20 cellular contexts compared by ENCODE assay signal in genomic region chr17:15967706-15968399, GRCh38. TPM values are rescaled to one million over a fixed set of nuclear protein-coding genes. Genes with fewer than 3 reads are reported as not detected.
DNase-seq lines count a peak whose midpoint lies in the region; ATAC-seq and TF ChIP-seq lines count a peak whose summit lies in the region.
"Had no signal": no experiment of that assay in that cellular context is flagged by ENCODE, and none has a peak within 500 bp of the region (broad histone marks: within the 10 kb centered on the region; RNA-seq: fewer than 3 reads in every experiment).

No MANE protein-coding gene starts in this region.

- intact Hi-C loops in Calu3 (cut with micrococcal nuclease; ENCODE audit: unreplicated experiment) (no loop called here), natural killer cell (cut with micrococcal nuclease) (no loop called here)
- intact Hi-C loops in naive thymus-derived CD4-positive, alpha-beta T cell (cut with micrococcal nuclease): no loop called here

- H3K36me3 Mint-ChIP-seq in Calu3 (ENCODE audit: insufficient read depth, unreplicated experiment): peaks cover 13% of the 10 kb centered on the region
- no peaks in the 10 kb centered on the region for H3K36me3 Mint-ChIP-seq in endodermal cell (ENCODE audit: low read depth)
- no peaks in the 10 kb centered on the region for H3K36me3 Mint-ChIP-seq in naive thymus-derived CD4-positive, alpha-beta T cell
- H3K36me3 Mint-ChIP-seq in immature natural killer cell: peaks cover 0 to 3% (median 0%) of the 10 kb centered on the region in 3 donors
- no peaks in the 10 kb centered on the region for H3K36me3 Mint-ChIP-seq in natural killer cell
- H3K36me3 Mint-ChIP-seq: activated naive CD4-positive, alpha-beta T cell treated with anti-CD3 and anti-CD28 coated beads, Interleukin-2, amount 10 ng/mL, durations not matched to agents 7 days and 5 days had no signal

- BruUV-seq in Calu3 (replicated peaks; lab: Mats Ljungman, UMichigan): no TSS peak

- no peaks in the 10 kb centered on the region for H3K27me3 Mint-ChIP-seq in Calu3 (ENCODE audit: unreplicated experiment)
- H3K27me3 Mint-ChIP-seq in endodermal cell (ENCODE audit: insufficient read depth): no peaks in the 10 kb centered on the region
- H3K27me3 Mint-ChIP-seq in naive thymus-derived CD4-positive, alpha-beta T cell: peaks cover 0 to 32% (median 5%) of the 10 kb centered on the region in 5 donors
- peaks cover 0 to 12% (median 3%) of the 10 kb centered on the region in 3 donors for H3K27me3 Mint-ChIP-seq in immature natural killer cell (ENCODE audit: low read depth in 3 of 3)
- H3K27me3 Mint-ChIP-seq in natural killer cell (ENCODE audit: low read depth in 2 of 2): peaks cover 8 to 9% of the 10 kb centered on the region in 2 donors

- TF ChIP-seq CTCF in Calu3 (IDR thresholded peaks at IDR 0.05; ENCODE audit: unreplicated experiment): no peak
- TF ChIP-seq CTCF in RWPE1 (conservative IDR thresholded peaks at IDR 0.05; ENCODE audit: low read depth): no peak
- no peak for TF ChIP-seq CTCF in endodermal cell (conservative IDR thresholded peaks at IDR 0.05)
- TF ChIP-seq CTCF in natural killer cell (IDR thresholded peaks at IDR 0.05): no peak

- H3K9me3 ChIP-seq in endodermal cell (ENCODE audit: control insufficient read depth, low read length): no peaks in the 10 kb centered on the region
- no peaks in the 10 kb centered on the region for H3K9me3 ChIP-seq in naive thymus-derived CD4-positive, alpha-beta T cell (ENCODE audit: control insufficient read depth in 2 of 3, low read length in 3 of 3)
- H3K9me3 ChIP-seq: gastrocnemius medialis, pancreas, stomach had no signal

- H3K9me3 Mint-ChIP-seq in Calu3 (ENCODE audit: low read depth, unreplicated experiment): no peaks in the 10 kb centered on the region
- H3K9me3 Mint-ChIP-seq in endodermal cell: no peaks in the 10 kb centered on the region
- H3K9me3 Mint-ChIP-seq in naive thymus-derived CD4-positive, alpha-beta T cell: no peaks in the 10 kb centered on the region
- peaks cover 0 to 1% (median 0%) of the 10 kb centered on the region in 6 donors for H3K9me3 Mint-ChIP-seq in immature natural killer cell
- no peaks in the 10 kb centered on the region for H3K9me3 Mint-ChIP-seq in natural killer cell
- H3K9me3 Mint-ChIP-seq: activated naive CD4-positive, alpha-beta T cell treated with anti-CD3 and anti-CD28 coated beads, Interleukin-2, amount 10 ng/mL, durations not matched to agents 7 days and 5 days had no signal

- CTCF ChIA-PET in Calu3 (lab: Charles Lee): no interaction called here
- CTCF ChIA-PET in RWPE1 (lab: Yijun Ruan, JAX): no interaction called here
- CTCF ChIA-PET in naive thymus-derived CD4-positive, alpha-beta T cell (lab: Charles Lee): no interaction called here

- no peak overlapping the region for H3K9ac ChIP-seq in endodermal cell (ENCODE audit: extremely low read depth, low read length, poor library complexity, severe bottlenecking)

- DNase-seq in Calu3: no peak
- DNase-seq in RWPE1 (ENCODE audit: low spot score): no peak
- DNase-seq in endodermal cell: no peak
- DNase-seq in naive thymus-derived CD4-positive, alpha-beta T cell: no peak
- DNase-seq in NCI-H1105 (lab: John Stamatoyannopoulos, UW): no peak
- DNase-seq in immature natural killer cell: no peak
- DNase-seq in natural killer cell: no peak
- DNase-seq: activated CD4-positive, alpha-beta T cell treated with anti-CD3 and anti-CD28 coated beads, Interleukin-2, amount 50 U/mL, for 4 hours; activated naive CD4-positive, alpha-beta T cell treated with anti-CD3 and anti-CD28 coated beads, Interleukin-2, amount 10 ng/mL, durations not matched to agents 7 days and 5 days; activated T-cell treated with anti-CD3 and anti-CD28 coated beads for 4 hours; gastrocnemius medialis; Karpas-422; left colon; NCI-H1092 treated with DMSO at 0.1 percent for 48 hours; NCI-H2171 treated with DMSO at 0.1 percent for 48 hours; pancreas; stimulated activated CD4-positive, alpha-beta T cell treated with anti-CD3 and anti-CD28 coated beads, Interleukin-2, amount 100 ng/mL, for 24 hours; stomach had no signal

- H3K27ac Mint-ChIP-seq in Calu3 (ENCODE audit: unreplicated experiment) (peak overlapping the region; percentile 82), endodermal cell (no peak overlapping the region), immature natural killer cell (no peak overlapping the region), natural killer cell (no peak overlapping the region)
- peak overlapping the region in 6 of 9 donors; percentile 16 to 88 (median 22) for H3K27ac Mint-ChIP-seq in naive thymus-derived CD4-positive, alpha-beta T cell
- H3K27ac Mint-ChIP-seq: activated naive CD4-positive, alpha-beta T cell treated with anti-CD3 and anti-CD28 coated beads, Interleukin-2, amount 10 ng/mL, durations not matched to agents 7 days and 5 days had no signal

- no peaks in the 10 kb centered on the region for H3K36me3 ChIP-seq in endodermal cell (ENCODE audit: control insufficient read depth, insufficient read depth, low read length)
- no peaks in the 10 kb centered on the region for H3K36me3 ChIP-seq in naive thymus-derived CD4-positive, alpha-beta T cell (ENCODE audit: control insufficient read depth in 2 of 3, insufficient read depth in 3 of 3, low read length in 3 of 3)
- H3K36me3 ChIP-seq: gastrocnemius medialis, pancreas, stomach had no signal

- H3K4me1 ChIP-seq in endodermal cell (ENCODE audit: control insufficient read depth, insufficient read depth, low read length): peaks cover 15% of the 10 kb centered on the region
- H3K4me1 ChIP-seq in naive thymus-derived CD4-positive, alpha-beta T cell (ENCODE audit: control insufficient read depth in 2 of 2, insufficient read depth in 2 of 2, low read length in 2 of 2): peaks cover 0 to 10% of the 10 kb centered on the region in 2 donors
- H3K4me1 ChIP-seq: gastrocnemius medialis had no signal

- no peak for ATAC-seq in naive thymus-derived CD4-positive, alpha-beta T cell
- ATAC-seq in HG03354 (IDR thresholded peaks at IDR 0.05; ENCODE audit: poor library complexity, severe bottlenecking, unreplicated experiment) (no peak), natural killer cell (no peak)
- ATAC-seq: gastrocnemius medialis had no signal

- 90% methylated on average over 8 to 11 of the region's 11 CpGs for WGBS in endodermal cell (ENCODE audit: insufficient coverage in 1 of 2, insufficient read length in 1 of 2), 2 experiments

- H3K27me3 ChIP-seq in endodermal cell (ENCODE audit: control insufficient read depth, insufficient read depth, low read length, poor library complexity, severe bottlenecking): no peaks in the 10 kb centered on the region
- H3K27me3 ChIP-seq in naive thymus-derived CD4-positive, alpha-beta T cell (ENCODE audit: control insufficient read depth in 2 of 2, insufficient read depth in 2 of 2, low read length in 2 of 2): no peaks in the 10 kb centered on the region
- H3K27me3 ChIP-seq: gastrocnemius medialis, pancreas, stomach had no signal

- H3K27ac ChIP-seq in RWPE1 (peak overlapping the region; percentile 59), endodermal cell (ENCODE audit: low read depth, low read length) (peak overlapping the region; percentile 96)
- no peak overlapping the region for H3K27ac ChIP-seq in naive thymus-derived CD4-positive, alpha-beta T cell (ENCODE audit: low read depth, low read length)
- H3K27ac ChIP-seq: HL-60 had no signal

- POLR2A ChIA-PET in RWPE1 (lab: Yijun Ruan, JAX; ENCODE audit: low non-redundant PET): no interaction called here
- POLR2A ChIA-PET in naive thymus-derived CD4-positive, alpha-beta T cell (lab: Charles Lee): interaction anchor here (0.7 kb wide), 1 partner anchor 1152 kb away, joined by 3 read pairs; no protein-coding TSS in a partner anchor

- H3K4me3 ChIP-seq in endodermal cell (ENCODE audit: low read length): no peak overlapping the region
- H3K4me3 ChIP-seq in naive thymus-derived CD4-positive, alpha-beta T cell (ENCODE audit: low read length): no peak overlapping the region
- H3K4me3 ChIP-seq: gastrocnemius medialis, pancreas, stomach had no signal

- H3K4me1 Mint-ChIP-seq in Calu3 (ENCODE audit: low read depth, unreplicated experiment) (peaks cover 48% of the 10 kb centered on the region), endodermal cell (peaks cover 36% of the 10 kb centered on the region), immature natural killer cell (peaks cover 3 to 6% of the 10 kb centered on the region in 2 donors), natural killer cell (peaks cover 10% of the 10 kb centered on the region in 2 donors)
- H3K4me1 Mint-ChIP-seq in naive thymus-derived CD4-positive, alpha-beta T cell: peaks cover 8 to 36% (median 25%) of the 10 kb centered on the region in 7 donors

- no peak overlapping the region for H3K4me3 Mint-ChIP-seq in Calu3 (ENCODE audit: low read depth, unreplicated experiment)
- H3K4me3 Mint-ChIP-seq in endodermal cell: no peak overlapping the region
- H3K4me3 Mint-ChIP-seq in naive thymus-derived CD4-positive, alpha-beta T cell: peak overlapping the region in 2 of 10 donors; percentile 17 to 33
- H3K4me3 Mint-ChIP-seq in immature natural killer cell: no peak overlapping the region
- no peak overlapping the region for H3K4me3 Mint-ChIP-seq in natural killer cell
- H3K4me3 Mint-ChIP-seq: activated naive CD4-positive, alpha-beta T cell treated with anti-CD3 and anti-CD28 coated beads, Interleukin-2, amount 10 ng/mL, durations not matched to agents 7 days and 5 days had no signal

RNA-seq across cellular contexts. Expression of gene ADORA2B, which starts 22.9 kb away (rescaled TPM):
- 10.7 and 12.6 TPM in 2 replicates for total RNA-seq in Calu3 (2022)
- 1 to 10 TPM; 1.8 to 2.0 TPM for total RNA-seq in endodermal cell
- polyA plus RNA-seq in endodermal cell (2013, experiment 1 of 2): 3.3 TPM
- polyA plus RNA-seq in endodermal cell (2013, experiment 2 of 2): 4.0 TPM
- 1 to 10 TPM in 2 of 5 experiments, under 1 TPM in 1, not detected in 2; 0.50 to 2.2 (median 1.6) TPM for total RNA-seq in naive thymus-derived CD4-positive, alpha-beta T cell
- polyA plus RNA-seq in naive thymus-derived CD4-positive, alpha-beta T cell: 1 to 10 TPM in 1 of 2 donors, under 1 TPM in 1; 0.71 to 2.6 TPM
- 1 to 10 TPM in 2 of 3 donors, under 1 TPM in 1; 0.96 to 1.6 (median 1.3) TPM for polyA plus RNA-seq in immature natural killer cell
- under 1 TPM; 0.14 to 0.88 (median 0.41) TPM for total RNA-seq in natural killer cell

RNA-seq across cellular contexts. Expression of gene ZSWIM7, which starts 31.7 kb away (rescaled TPM):
- 11.9 and 12.4 TPM in 2 replicates for total RNA-seq in Calu3 (2022)
- total RNA-seq in endodermal cell: 10 to 100 TPM; 45.5 to 58.8 TPM
- polyA plus RNA-seq in endodermal cell (2013, experiment 1 of 2): 53.4 TPM
- polyA plus RNA-seq in endodermal cell (2013, experiment 2 of 2): 50.8 TPM
- 10 to 100 TPM; 10.0 to 39.6 (median 25.4) TPM for total RNA-seq in naive thymus-derived CD4-positive, alpha-beta T cell
- polyA plus RNA-seq in naive thymus-derived CD4-positive, alpha-beta T cell: 10 to 100 TPM; 78.6 to 82.7 TPM
- 10 to 100 TPM; 47.0 to 67.8 (median 67.6) TPM for polyA plus RNA-seq in immature natural killer cell
- total RNA-seq in natural killer cell: 10 to 100 TPM; 14.6 to 19.0 (median 16.3) TPM

RNA-seq across cellular contexts. Expression of gene TTC19, which starts 31.8 kb away (rescaled TPM):
- 30.3 and 31.6 TPM in 2 replicates for total RNA-seq in Calu3 (2022)
- total RNA-seq in endodermal cell: 10 to 100 TPM; 48.2 to 53.2 TPM
- 46.0 TPM for polyA plus RNA-seq in endodermal cell (2013, experiment 1 of 2)
- polyA plus RNA-seq in endodermal cell (2013, experiment 2 of 2): 45.3 TPM
- 10 to 100 TPM; 32.8 to 61.6 (median 37.4) TPM for total RNA-seq in naive thymus-derived CD4-positive, alpha-beta T cell
- 10 to 100 TPM; 35.8 to 35.9 TPM for polyA plus RNA-seq in naive thymus-derived CD4-positive, alpha-beta T cell
- 10 to 100 TPM; 37.1 to 64.6 (median 38.1) TPM for polyA plus RNA-seq in immature natural killer cell
- 10 to 100 TPM; 40.1 to 42.3 (median 40.2) TPM for total RNA-seq in natural killer cell

Comparison
In these comparisons a context has a peak if more than half of its experiments do, and no peak if none do; other contexts are left out.
1. H3K27ac Mint-ChIP-seq: peak in Calu3 (single experiment) and naive thymus-derived CD4-positive, alpha-beta T cell (6 of 9); none in endodermal cell (single experiment), immature natural killer cell (0 of 6) and natural killer cell (0 of 2).